15 cellular contexts compared by ENCODE assay signal in the genomic region with DNA sequence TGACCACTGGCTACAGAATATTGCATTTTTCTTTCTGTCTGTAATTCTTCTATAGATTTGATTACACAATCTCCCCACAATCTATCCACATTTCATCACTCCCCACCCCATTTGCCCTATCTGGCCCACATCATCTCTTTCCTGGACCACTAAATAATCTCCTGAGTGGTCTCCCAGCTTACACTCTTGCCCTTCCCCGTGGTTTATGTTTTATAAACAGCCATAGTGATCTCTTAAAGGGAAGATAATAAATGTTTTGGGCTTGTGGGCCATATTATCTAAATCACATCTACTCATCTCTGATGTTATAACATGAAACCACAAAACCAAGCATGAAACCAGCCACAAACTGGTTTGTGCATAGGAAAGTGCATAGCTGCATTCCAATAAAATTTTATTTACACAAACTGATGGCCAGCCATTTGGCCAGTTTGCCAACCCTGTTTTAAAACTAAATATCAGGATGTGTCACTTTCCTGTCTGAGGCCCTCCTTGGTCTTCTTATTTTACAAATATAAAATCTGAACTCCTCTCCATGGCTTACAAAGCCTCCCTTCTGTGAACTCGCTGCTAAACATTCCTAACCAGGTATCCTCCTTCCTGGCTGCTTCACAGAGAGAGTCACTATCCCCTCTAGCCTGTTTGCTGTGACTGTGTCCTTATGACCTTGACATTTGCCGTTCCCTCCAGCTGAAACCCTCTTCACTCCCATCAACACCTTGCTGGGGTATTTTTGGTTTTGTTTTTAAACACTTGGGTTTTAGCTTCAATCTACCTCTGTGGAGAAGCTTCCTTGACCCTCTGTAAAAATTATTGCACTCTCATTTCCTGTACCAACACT.
A peak's percentile ranks its signal among the peaks of the same experiment; 100 is the strongest.
DNase-seq lines count a peak whose midpoint lies in the region; ATAC-seq and TF ChIP-seq lines count a peak whose summit lies in the region.
"Had no signal": no experiment of that assay in that cellular context is flagged by ENCODE, and none has a peak within 500 bp of the region (broad histone marks: within the 10 kb centered on the region; RNA-seq: fewer than 3 reads in every experiment).

No MANE protein-coding gene starts in this region.

- H3K9ac ChIP-seq in SK-N-SH, result no peak overlapping the region

- H3K4me3 Mint-ChIP-seq in T-helper 17 cell, result no peak overlapping the region
- H3K4me3 Mint-ChIP-seq: activated CD8-positive, alpha-beta T cell treated with anti-CD3 and anti-CD28 coated beads, Interleukin-2, amount 10 ng/mL, durations not matched to agents 7 days and 5 days; activated T-helper 17 cell treated with anti-CD3 and anti-CD28 coated beads, Interleukin-2, amount 50 U/mL, for 72 hours; naive thymus-derived CD4-positive, alpha-beta T cell had no signal

- H3K4me2 ChIP-seq in SK-N-SH, result no peak overlapping the region

- TF ChIP-seq CTCF in SK-N-SH (IDR thresholded peaks at IDR 0.05) (no peak), fibroblast of villous mesenchyme (IDR thresholded peaks at IDR 0.05; ENCODE audit: insufficient read depth, low read depth, low read length) (no peak), mucosa of descending colon (IDR thresholded peaks at IDR 0.05) (no peak)

- H3F3A ChIP-seq in SK-N-SH (replicated peaks; ENCODE audit: insufficient read depth), result no peaks in the 10 kb centered on the region

- CTCF ChIA-PET in SK-N-SH (lab: Yijun Ruan, JAX), result no interaction called here

- TF ChIP-seq EP300 in SK-N-SH (IDR thresholded peaks at IDR 0.05; ENCODE audit: borderline replicate concordance in 1 of 2, low read depth in 1 of 2, low read length in 1 of 2), result no peak

- no peak overlapping the region for H3K27ac Mint-ChIP-seq in T-helper 17 cell
- H3K27ac Mint-ChIP-seq: activated CD8-positive, alpha-beta T cell treated with anti-CD3 and anti-CD28 coated beads, Interleukin-2, amount 10 ng/mL, durations not matched to agents 7 days and 5 days; activated T-helper 17 cell treated with anti-CD3 and anti-CD28 coated beads, Interleukin-2, amount 50 U/mL, for 72 hours; naive thymus-derived CD4-positive, alpha-beta T cell had no signal

- 61% methylated on average over 3 of the region's 3 CpGs for WGBS in SK-N-SH (ENCODE audit: low lambda C conversion rate)

- no peaks in the 10 kb centered on the region for H3K27me3 ChIP-seq in SK-N-SH (ENCODE audit: insufficient read depth)
- H3K27me3 ChIP-seq: testis had no signal

- DNase-seq in A172 (ENCODE audit: low spot score) (peak; percentile 40), H4 (ENCODE audit: low spot score) (peak; percentile 49), SK-N-SH (no peak), fibroblast of villous mesenchyme (ENCODE audit: low read depth) (peak; percentile 90), activated gamma-delta T cell (lab: John Stamatoyannopoulos, UW) (no peak), mucosa of descending colon (no peak), T-helper 17 cell (no peak)
- no peak for DNase-seq in activated naive CD4-positive, alpha-beta T cell treated with anti-CD3 and anti-CD28 coated beads, Interleukin-2, amount 50 U/mL, for 16 hours
- DNase-seq: activated CD8-positive, alpha-beta T cell treated with anti-CD3 and anti-CD28 coated beads, Interleukin-2, amount 10 ng/mL, durations not matched to agents 7 days and 5 days; aorta; left ventricle myocardium superior; naive thymus-derived CD4-positive, alpha-beta T cell; NCI-H146; testis had no signal

- no peaks in the 10 kb centered on the region for H3K9me2 ChIP-seq in SK-N-SH

- H3K36me3 ChIP-seq in SK-N-SH (replicated peaks in 1 of 2; ENCODE audit: control insufficient read depth in 1 of 2, insufficient read depth in 2 of 2, low read length in 1 of 2), result no peaks in the 10 kb centered on the region
- H3K36me3 ChIP-seq in mucosa of descending colon (ENCODE audit: low read depth), result no peaks in the 10 kb centered on the region

- ATAC-seq in mucosa of descending colon (no peak), T-helper 17 cell (no peak)
- ATAC-seq: activated CD8-positive, alpha-beta T cell treated with anti-CD3 and anti-CD28 coated beads, Interleukin-2, amount 10 ng/mL, durations not matched to agents 7 days and 5 days; activated T-helper 17 cell treated with anti-CD3 and anti-CD28 coated beads, Interleukin-2, amount 50 U/mL, for 72 hours; left ventricle myocardium superior; naive thymus-derived CD4-positive, alpha-beta T cell had no signal

- POLR2A ChIA-PET in SK-N-SH (lab: Yijun Ruan, JAX), result no interaction called here

- no peaks in the 10 kb centered on the region for H3K36me3 Mint-ChIP-seq in T-helper 17 cell (ENCODE audit: low read depth)
- H3K36me3 Mint-ChIP-seq: naive thymus-derived CD4-positive, alpha-beta T cell had no signal

- intact Hi-C loops in mucosa of descending colon (cut with DNase I, micrococcal nuclease), result no loop called here

- peaks cover 6% of the 10 kb centered on the region for H3K4me1 Mint-ChIP-seq in T-helper 17 cell
- H3K4me1 Mint-ChIP-seq: activated T-helper 17 cell treated with anti-CD3 and anti-CD28 coated beads, Interleukin-2, amount 50 U/mL, for 72 hours; naive thymus-derived CD4-positive, alpha-beta T cell had no signal

- H4K20me1 ChIP-seq in SK-N-SH (ENCODE audit: insufficient read depth), result no peaks in the 10 kb centered on the region

- peak overlapping the region; percentile 26 to 48; a peak in 3 of 4 replicates for H3K27ac ChIP-seq in SK-N-SH (ENCODE audit: low read depth in 2 of 2, low read length in 1 of 2)
- H3K27ac ChIP-seq: testis had no signal

- peaks cover 5% of the 10 kb centered on the region for H3K27me3 Mint-ChIP-seq in T-helper 17 cell

- H3K4me3 ChIP-seq in SK-N-SH (ENCODE audit: low read depth in 2 of 2, low read length in 1 of 2) (no peak overlapping the region), fibroblast of villous mesenchyme (ENCODE audit: low read depth, low read length) (no peak overlapping the region), mucosa of descending colon (no peak overlapping the region)
- H3K4me3 ChIP-seq: testis had no signal

- no peak for TF ChIP-seq RAD21 in SK-N-SH (IDR thresholded peaks at IDR 0.05; ENCODE audit: low read length)

- no peak overlapping the region; the same call in 1 of the 2 replicates for H2AFZ ChIP-seq in SK-N-SH (ENCODE audit: low read depth)

- H3K4me1 ChIP-seq in SK-N-SH (ENCODE audit: control insufficient read depth in 1 of 2, insufficient read depth in 2 of 2, low read depth in 1 of 2, low read length in 1 of 2), result peaks cover 13 to 26% of the 10 kb centered on the region in 2 experiments; a peak in 3 of 4 replicates
- H3K4me1 ChIP-seq in mucosa of descending colon (ENCODE audit: low read depth), result no peaks in the 10 kb centered on the region
- H3K4me1 ChIP-seq: testis had no signal

- no peaks in the 10 kb centered on the region for H3K79me2 ChIP-seq in SK-N-SH (ENCODE audit: insufficient read depth)

- H3K9me3 ChIP-seq in SK-N-SH, result no peaks in the 10 kb centered on the region
- H3K9me3 ChIP-seq in mucosa of descending colon, result no peaks in the 10 kb centered on the region
- no peaks in the 10 kb centered on the region for H3K9me3 ChIP-seq in T-helper 17 cell (ENCODE audit: control insufficient read depth, low read length, poor library complexity, severe bottlenecking)
- H3K9me3 ChIP-seq: testis had no signal

TF ChIP-seq in SK-N-SH, 30 proteins besides CTCF, POLR2A, EP300 and RAD21:
- TF ChIP-seq GATA2 (CRISPR knock-in tag; IDR thresholded peaks at IDR 0.05), result 0 out of 2 replicates have a peak, but pooled peaks have one; percentile 14
- TF ChIP-seq, protein P1, sequence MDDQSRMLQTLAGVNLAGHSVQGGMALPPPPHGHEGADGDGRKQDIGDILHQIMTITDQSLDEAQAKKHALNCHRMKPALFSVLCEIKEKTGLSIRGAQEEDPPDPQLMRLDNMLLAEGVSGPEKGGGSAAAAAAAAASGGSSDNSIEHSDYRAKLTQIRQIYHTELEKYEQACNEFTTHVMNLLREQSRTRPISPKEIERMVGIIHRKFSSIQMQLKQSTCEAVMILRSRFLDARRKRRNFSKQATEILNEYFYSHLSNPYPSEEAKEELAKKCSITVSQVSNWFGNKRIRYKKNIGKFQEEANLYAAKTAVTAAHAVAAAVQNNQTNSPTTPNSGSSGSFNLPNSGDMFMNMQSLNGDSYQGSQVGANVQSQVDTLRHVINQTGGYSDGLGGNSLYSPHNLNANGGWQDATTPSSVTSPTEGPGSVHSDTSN (IDR thresholded peaks at IDR 0.05), result peak; percentile 53
- no peak for TF ChIP-seq FOXJ3 (CRISPR knock-in tag; IDR thresholded peaks at IDR 0.05)
- peak; percentile 47 for TF ChIP-seq TCF12 (IDR thresholded peaks at IDR 0.05)
TF ChIP-seq in SK-N-SH: peak in this region for 3.

Comparison
In these comparisons a context has a peak if more than half of its experiments do, and no peak if none do; other contexts are left out.
1. DNase-seq: peak in A172 (single experiment), H4 (single experiment) and fibroblast of villous mesenchyme (single experiment); none in SK-N-SH (single experiment), activated gamma-delta T cell (single experiment), mucosa of descending colon (0 of 3), T-helper 17 cell (0 of 3) and activated naive CD4-positive, alpha-beta T cell treated with anti-CD3 and anti-CD28 coated beads, Interleukin-2, amount 50 U/mL, for 16 hours (single experiment).